15 cellular contexts compared by ENCODE assay signal in the genomic region with DNA sequence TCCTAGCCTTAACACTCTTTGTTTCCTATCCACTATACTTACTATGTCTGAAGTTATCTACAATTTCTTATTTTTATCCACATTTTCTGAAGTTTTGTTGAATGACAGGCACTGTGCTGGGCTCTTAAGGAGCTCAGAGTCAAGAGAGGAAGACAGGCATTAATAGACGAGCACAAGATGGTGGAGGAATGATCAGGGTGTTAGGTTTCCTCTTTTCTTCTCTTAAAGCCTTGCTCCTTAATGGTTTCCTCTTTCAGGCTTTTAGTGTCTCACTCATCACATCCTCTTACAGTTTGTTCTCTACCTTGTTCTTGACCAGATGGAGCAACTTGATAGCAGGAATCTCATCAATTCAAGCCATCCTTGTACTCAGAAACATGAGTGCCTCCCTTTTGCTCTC. TPM values are rescaled to one million over a fixed set of nuclear protein-coding genes. Genes with fewer than 3 reads are reported as not detected.
DNase-seq lines count a peak whose midpoint lies in the region; ATAC-seq, FAIRE-seq and TF ChIP-seq lines count a peak whose summit lies in the region.
"Had no signal": no experiment of that assay in that cellular context is flagged by ENCODE, and none has a peak within 500 bp of the region (broad histone marks: within the 10 kb centered on the region; RNA-seq: fewer than 3 reads in every experiment).

No MANE protein-coding gene starts in this region.

- H3K4me1 ChIP-seq in spleen = peaks cover 4 to 43% (median 11%) of the 10 kb centered on the region in 6 donors

- DNase-seq in activated T-cell treated with anti-CD3 and anti-CD28 coated beads, Interleukin-2, amount 50 U/mL, for 24 hours = no peak
- DNase-seq in activated T-cell treated with anti-CD3 and anti-CD28 coated beads, Interleukin-2, amount 50 U/mL, for 4 hours = no peak
- peak; percentile 25 for DNase-seq in NCI-H2107 (lab: John Stamatoyannopoulos, UW)
- no peak for DNase-seq in activated CD8-positive, alpha-beta T cell treated with anti-CD3 and anti-CD28 coated beads for 36 hours
- DNase-seq in spleen = no peak
- DNase-seq in C1 segment of cervical spinal cord (lab: John Stamatoyannopoulos, UW) = no peak
- no peak for DNase-seq in medulla oblongata (ENCODE audit: extremely low spot score)
- DNase-seq in D721Med (ENCODE audit: insufficient read length, low spot score) = no peak
- DNase-seq: ACHN, cerebellar nuclear complex, islet precursor cell, T-helper 9 cell had no signal

- peaks cover 16% of the 10 kb centered on the region for H3K9me3 Mint-ChIP-seq in activated T-cell treated with anti-CD3 and anti-CD28 coated beads, Interleukin-2, amount 50 U/mL, for 24 hours
- peaks cover 8% of the 10 kb centered on the region for H3K9me3 Mint-ChIP-seq in activated T-cell treated with anti-CD3 and anti-CD28 coated beads, Interleukin-2, amount 50 U/mL, for 4 hours
- H3K9me3 Mint-ChIP-seq in activated CD8-positive, alpha-beta T cell treated with anti-CD3 and anti-CD28 coated beads for 36 hours = peaks cover 6% of the 10 kb centered on the region

- peak overlapping the region; percentile 58 for H3K4me3 Mint-ChIP-seq in activated T-cell treated with anti-CD3 and anti-CD28 coated beads, Interleukin-2, amount 50 U/mL, for 24 hours
- no peak overlapping the region for H3K4me3 Mint-ChIP-seq in activated T-cell treated with anti-CD3 and anti-CD28 coated beads, Interleukin-2, amount 50 U/mL, for 4 hours
- H3K4me3 Mint-ChIP-seq in activated CD8-positive, alpha-beta T cell treated with anti-CD3 and anti-CD28 coated beads for 36 hours = peak overlapping the region; percentile 26

- no peak overlapping the region for H3K4me3 ChIP-seq in spleen
- H3K4me3 ChIP-seq: HAP-1, smooth muscle cell had no signal

- H3K36me3 ChIP-seq in spleen = no peaks in the 10 kb centered on the region
- H3K36me3 ChIP-seq: HAP-1 had no signal

- 63 to 84% (median 69%) methylated on average over 1 of the region's 1 CpG for WGBS in spleen, 5 donors

- no peaks in the 10 kb centered on the region for H3K9me3 ChIP-seq in spleen
- H3K9me3 ChIP-seq: HAP-1 had no signal

- TF ChIP-seq POLR2A in spleen (IDR thresholded peaks at IDR 0.05) = no peak

- FAIRE-seq in D721Med (lab: Jason Lieb, UNC) = no peak

- H3K27me3 Mint-ChIP-seq in activated T-cell treated with anti-CD3 and anti-CD28 coated beads, Interleukin-2, amount 50 U/mL, for 24 hours = no peaks in the 10 kb centered on the region
- no peaks in the 10 kb centered on the region for H3K27me3 Mint-ChIP-seq in activated T-cell treated with anti-CD3 and anti-CD28 coated beads, Interleukin-2, amount 50 U/mL, for 4 hours (ENCODE audit: low read depth)
- no peaks in the 10 kb centered on the region for H3K27me3 Mint-ChIP-seq in activated CD8-positive, alpha-beta T cell treated with anti-CD3 and anti-CD28 coated beads for 36 hours

- H3K27me3 ChIP-seq in spleen (replicated peaks in 1 of 7) = no peaks in the 10 kb centered on the region

- no peak for ATAC-seq in activated T-cell treated with anti-CD3 and anti-CD28 coated beads, Interleukin-2, amount 50 U/mL, for 4 hours
- no peak for ATAC-seq in activated CD8-positive, alpha-beta T cell treated with anti-CD3 and anti-CD28 coated beads for 36 hours

- CTCF ChIA-PET in activated CD8-positive, alpha-beta T cell treated with anti-CD3 and anti-CD28 coated beads for 36 hours (lab: Charles Lee) = interaction anchor here (0.9 to 6.5 kb wide), 3 partner anchors 29 to 51 kb away, joined by 3 to 79 read pairs (median 7); a partner anchor contains a TSS

- peak overlapping the region in 5 of 8 donors; percentile 10 to 71 (median 65) for H3K27ac ChIP-seq in spleen
- H3K27ac ChIP-seq: epithelial cell of prostate had no signal

- no peak for TF ChIP-seq CTCF in activated CD8-positive, alpha-beta T cell treated with anti-CD3 and anti-CD28 coated beads for 36 hours (IDR thresholded peaks at IDR 0.05)
- no peak for TF ChIP-seq CTCF in spleen (IDR thresholded peaks at IDR 0.05 in 8 of 11, conservative IDR thresholded peaks at IDR 0.05 in 3 of 11)
- no peak for TF ChIP-seq CTCF in D721Med (IDR thresholded peaks at IDR 0.05; ENCODE audit: insufficient read depth, missing control alignments)

- H3K4me1 Mint-ChIP-seq in activated T-cell treated with anti-CD3 and anti-CD28 coated beads, Interleukin-2, amount 50 U/mL, for 24 hours (ENCODE audit: low read depth) = peaks cover 56% of the 10 kb centered on the region
- H3K4me1 Mint-ChIP-seq in activated T-cell treated with anti-CD3 and anti-CD28 coated beads, Interleukin-2, amount 50 U/mL, for 4 hours (ENCODE audit: low read depth) = peaks cover 55% of the 10 kb centered on the region
- peaks cover 52% of the 10 kb centered on the region for H3K4me1 Mint-ChIP-seq in activated CD8-positive, alpha-beta T cell treated with anti-CD3 and anti-CD28 coated beads for 36 hours (ENCODE audit: low read depth)

- peak overlapping the region; percentile 99 for H3K27ac Mint-ChIP-seq in activated T-cell treated with anti-CD3 and anti-CD28 coated beads, Interleukin-2, amount 50 U/mL, for 24 hours
- peak overlapping the region; percentile 92 for H3K27ac Mint-ChIP-seq in activated CD8-positive, alpha-beta T cell treated with anti-CD3 and anti-CD28 coated beads for 36 hours

- H3K36me3 Mint-ChIP-seq in activated T-cell treated with anti-CD3 and anti-CD28 coated beads, Interleukin-2, amount 50 U/mL, for 24 hours (ENCODE audit: low read depth) = peaks cover 13% of the 10 kb centered on the region
- H3K36me3 Mint-ChIP-seq in activated T-cell treated with anti-CD3 and anti-CD28 coated beads, Interleukin-2, amount 50 U/mL, for 4 hours (ENCODE audit: insufficient read depth) = peaks cover 4% of the 10 kb centered on the region
- H3K36me3 Mint-ChIP-seq in activated CD8-positive, alpha-beta T cell treated with anti-CD3 and anti-CD28 coated beads for 36 hours (ENCODE audit: low read depth) = peaks cover 9% of the 10 kb centered on the region

- POLR2A ChIA-PET in activated CD8-positive, alpha-beta T cell treated with anti-CD3 and anti-CD28 coated beads for 36 hours (lab: Charles Lee) = interaction anchor here (1.0 to 11.8 kb wide), 3 partner anchors 9 to 51 kb away, joined by 4 to 134 read pairs (median 5); a partner anchor contains a TSS

- intact Hi-C loops in activated CD8-positive, alpha-beta T cell treated with anti-CD3 and anti-CD28 coated beads for 36 hours (cut with micrococcal nuclease) = loop anchor here (2.0 kb wide), 1 partner anchor 51 kb away; no protein-coding TSS in a partner anchor
- intact Hi-C loops in spleen (cut with DNase I; ENCODE audit: low total_unique reads) = no loop called here

RNA-seq across cellular contexts. Expression of a gene that starts 52.9 kb away (rescaled TPM):
- total RNA-seq in activated T-cell treated with anti-CD3 and anti-CD28 coated beads, Interleukin-2, amount 50 U/mL, for 4 hours = 10 to 100 TPM; 35.7 to 40.5 (median 39.1) TPM
- 10 to 100 TPM; 13.7 to 14.0 TPM for total RNA-seq in activated CD8-positive, alpha-beta T cell treated with anti-CD3 and anti-CD28 coated beads for 36 hours
- total RNA-seq in spleen = 100 to 1,000 TPM in 6 of 7 donors, 10 to 100 TPM in 1; 84.4 to 444 (median 168) TPM
- polyA plus RNA-seq in spleen = 10 to 100 TPM in 2 of 3 donors, 1 to 10 TPM in 1; 9.5 to 13.9 (median 12.0) TPM
